In the genomic region with DNA sequence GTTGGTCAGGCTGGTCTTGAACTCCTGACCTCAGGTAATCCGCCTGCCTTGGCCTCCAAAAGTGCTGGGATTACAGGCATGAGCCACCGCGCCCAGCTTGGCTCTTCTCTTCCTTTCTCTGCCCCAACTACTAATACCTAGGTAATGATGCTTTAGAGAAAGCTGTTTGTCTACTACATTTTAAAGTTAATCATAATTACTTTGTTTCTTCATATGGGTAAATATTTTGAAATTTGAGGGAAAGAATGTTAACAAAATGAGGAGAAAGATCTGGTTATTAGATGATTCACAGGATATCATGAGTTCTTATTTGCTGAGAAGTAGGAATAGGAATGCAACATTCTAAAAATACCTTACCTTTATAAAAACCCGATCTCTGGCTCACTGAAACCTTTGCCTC, we compare ENCODE assay signal across 19 cellular contexts.
"Had no signal": no experiment of that assay in that cellular context is flagged by ENCODE, and none has a peak within 500 bp of the region (broad histone marks: within the 10 kb centered on the region; RNA-seq: fewer than 3 reads in every experiment).

No MANE protein-coding gene starts in this region.

- H3K4me1 Mint-ChIP-seq: activated B cell treated with CpG ODN at 0.5 μM for 24 hours; activated naive CD8-positive, alpha-beta T cell treated with anti-CD3 and anti-CD28 coated beads, Interleukin-2, amount 10 ng/mL, durations not matched to agents 7 days and 5 days; brain had no signal

- H3K27me3 ChIP-seq: colonic mucosa, gastroesophageal sphincter, heart left ventricle, left lung, tibial nerve, vagina had no signal

- H3K9me3 ChIP-seq: colonic mucosa, gastroesophageal sphincter, heart left ventricle, left lung, tibial nerve, vagina had no signal

- H3K27ac Mint-ChIP-seq: activated B cell treated with CpG ODN at 0.5 μM for 24 hours; activated CD4-positive, alpha-beta memory T cell treated with anti-CD3 and anti-CD28 coated beads for 36 hours; activated naive CD8-positive, alpha-beta T cell treated with anti-CD3 and anti-CD28 coated beads, Interleukin-2, amount 10 ng/mL, durations not matched to agents 7 days and 5 days; brain; endodermal cell; T-helper 2 cell treated with Interferon-gamma antibody and Interleukin-4, amounts not matched to agents 5 μg/mL and 100 μg/mL, for 36 hours had no signal

- H3K4me1 ChIP-seq: colonic mucosa, gastroesophageal sphincter, left lung, tibial nerve, vagina had no signal

- H3K36me3 ChIP-seq: colonic mucosa, gastroesophageal sphincter, heart left ventricle, left lung, tibial nerve, vagina had no signal

- H3K27ac ChIP-seq: colonic mucosa, gastroesophageal sphincter, heart left ventricle, left lung, tibial nerve, vagina had no signal

- H3K27me3 Mint-ChIP-seq: activated B cell treated with CpG ODN at 0.5 μM for 24 hours, brain had no signal

- H3K4me3 Mint-ChIP-seq: activated B cell treated with CpG ODN at 0.5 μM for 24 hours; activated CD4-positive, alpha-beta memory T cell treated with anti-CD3 and anti-CD28 coated beads for 36 hours; activated naive CD8-positive, alpha-beta T cell treated with anti-CD3 and anti-CD28 coated beads, Interleukin-2, amount 10 ng/mL, durations not matched to agents 7 days and 5 days; brain; endodermal cell; T-helper 2 cell treated with Interferon-gamma antibody and Interleukin-4, amounts not matched to agents 5 μg/mL and 100 μg/mL, for 36 hours had no signal

- DNase-seq: activated B cell treated with CpG ODN at 0.5 μM for 24 hours; activated CD4-positive, alpha-beta memory T cell treated with anti-CD3 and anti-CD28 coated beads for 36 hours; activated CD4-positive, alpha-beta T cell treated with anti-CD3 and anti-CD28 coated beads for 4 hours; activated naive CD8-positive, alpha-beta T cell treated with anti-CD3 and anti-CD28 coated beads, Interleukin-2, amount 10 ng/mL, durations not matched to agents 7 days and 5 days; anterior cingulate cortex; central memory CD4-positive, alpha-beta T cell; colonic mucosa; endodermal cell; heart left ventricle; left lung; occipital lobe; stimulated activated CD4-positive, alpha-beta T cell treated with anti-CD3 and anti-CD28 coated beads, Interleukin-2, amount 100 ng/mL, for 24 hours; stimulated activated naive CD4-positive, alpha-beta T cell treated with Interleukin-2 at 50 U/mL for 16 hours; substantia nigra had no signal

- H3K9me3 Mint-ChIP-seq: activated B cell treated with CpG ODN at 0.5 μM for 24 hours; activated CD4-positive, alpha-beta memory T cell treated with anti-CD3 and anti-CD28 coated beads for 36 hours; brain; endodermal cell; T-helper 2 cell treated with Interferon-gamma antibody and Interleukin-4, amounts not matched to agents 5 μg/mL and 100 μg/mL, for 36 hours had no signal

- H3K36me3 Mint-ChIP-seq: activated CD4-positive, alpha-beta memory T cell treated with anti-CD3 and anti-CD28 coated beads for 36 hours; activated naive CD8-positive, alpha-beta T cell treated with anti-CD3 and anti-CD28 coated beads, Interleukin-2, amount 10 ng/mL, durations not matched to agents 7 days and 5 days; brain had no signal

- H3K4me3 ChIP-seq: colonic mucosa, gastroesophageal sphincter, heart left ventricle, left lung, tibial nerve, vagina had no signal
